Comparison of ENCODE assay signal across 11 cellular contexts in the genomic region with DNA sequence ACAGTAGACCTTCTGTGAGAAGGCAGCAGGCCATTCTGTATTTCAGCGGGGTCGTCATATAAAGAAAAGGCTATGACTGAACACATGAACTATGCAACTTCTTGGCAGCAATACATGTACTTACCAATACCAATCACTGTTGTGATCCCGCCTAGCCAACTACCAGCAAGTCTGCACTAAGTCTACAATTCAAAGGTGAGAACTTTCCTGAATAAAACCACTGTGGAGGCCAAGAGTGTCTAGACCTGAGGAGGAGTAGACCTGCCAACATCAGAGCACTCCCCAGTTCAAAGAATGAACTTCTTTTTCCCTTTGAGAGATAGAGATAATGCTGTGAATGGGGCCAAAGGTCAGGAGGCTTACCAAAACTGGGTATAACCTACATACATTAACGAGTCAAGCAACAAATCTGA.
A peak's percentile ranks its signal among the peaks of the same experiment; 100 is the strongest.
DNase-seq lines count a peak whose midpoint lies in the region; TF ChIP-seq lines count a peak whose summit lies in the region.
"Had no signal": no experiment of that assay in that cellular context is flagged by ENCODE, and none has a peak within 500 bp of the region (broad histone marks: within the 10 kb centered on the region; RNA-seq: fewer than 3 reads in every experiment).

No MANE protein-coding gene starts in this region.

- no peaks in the 10 kb centered on the region for H3K27me3 ChIP-seq in ACC112 (ENCODE audit: insufficient read depth, low read length)
- no peaks in the 10 kb centered on the region for H3K27me3 ChIP-seq in dorsolateral prefrontal cortex
- H3K27me3 ChIP-seq in esophagus squamous epithelium, result no peaks in the 10 kb centered on the region
- H3K27me3 ChIP-seq: SJSA1 had no signal

- no peak overlapping the region for H2AFZ ChIP-seq in ACC112 (ENCODE audit: low read length, unreplicated experiment)

- TF ChIP-seq CTCF in dorsolateral prefrontal cortex (IDR thresholded peaks at IDR 0.05 in 54 of 56, conservative IDR thresholded peaks at IDR 0.05 in 2 of 56; ENCODE audit: low read depth in 1 of 56, partially characterized antibody in 56 of 56), result no peak
- no peak for TF ChIP-seq CTCF in esophagus squamous epithelium (IDR thresholded peaks at IDR 0.05)

- peak overlapping the region; percentile 17; the same call in 1 of the 2 replicates for H3K4me3 ChIP-seq in ACC112 (ENCODE audit: low read depth, low read length)
- H3K4me3 ChIP-seq in dorsolateral prefrontal cortex, result peak overlapping the region in 2 of 59 donors; percentile 6 to 35
- no peak overlapping the region for H3K4me3 ChIP-seq in esophagus squamous epithelium
- H3K4me3 ChIP-seq: lung, SJSA1 had no signal

- H3K4me1 ChIP-seq in ACC112 (ENCODE audit: control insufficient read depth, insufficient read depth, low read length, unreplicated experiment) (peaks cover 44% of the 10 kb centered on the region), esophagus squamous epithelium (peaks cover 7 to 73% (median 40%) of the 10 kb centered on the region in 3 donors)

- H3K27ac ChIP-seq in ACC112 (ENCODE audit: low read depth, low read length) (peak overlapping the region; percentile 60), dorsolateral prefrontal cortex (peak overlapping the region in 57 of 59 donors; percentile 20 to 96 (median 81)), esophagus squamous epithelium (peak overlapping the region in 2 of 4 donors; percentile 20 to 43)
- H3K27ac ChIP-seq: SJSA1 had no signal

- intact Hi-C loops in dorsolateral prefrontal cortex (cut with DNase I), result no loop called here
- intact Hi-C loops in esophagus squamous epithelium (cut with DNase I), result no loop called here

- no peaks in the 10 kb centered on the region for H3K9me3 ChIP-seq in esophagus squamous epithelium
- H3K9me3 ChIP-seq: SJSA1 had no signal

- TF ChIP-seq POLR2A in esophagus squamous epithelium (IDR thresholded peaks at IDR 0.05), result no peak

- peak; percentile 55 for DNase-seq in LHCN-M2 (ENCODE audit: low read depth)
- no peak for DNase-seq in dorsolateral prefrontal cortex
- DNase-seq in mucosa of gallbladder (ENCODE audit: low spot score), result peak; percentile 16
- no peak for DNase-seq in NCI-H1436 (lab: John Stamatoyannopoulos, UW)
- DNase-seq in NCI-H2196 treated with DMSO at 0.1 percent for 48 hours (lab: John Stamatoyannopoulos, UW; ENCODE audit: unreplicated experiment), result no peak
- DNase-seq in SW 1271 (lab: John Stamatoyannopoulos, UW), result no peak
- no peak for DNase-seq in esophagus squamous epithelium (lab: John Stamatoyannopoulos, UW)
- DNase-seq: CD8-positive, alpha-beta T cell had no signal

- H3K36me3 ChIP-seq in ACC112 (ENCODE audit: insufficient read depth, low read length), result no peaks in the 10 kb centered on the region
- H3K36me3 ChIP-seq in esophagus squamous epithelium, result no peaks in the 10 kb centered on the region
- H3K36me3 ChIP-seq: SJSA1 had no signal

- peaks cover 33% of the 10 kb centered on the region for H3K79me2 ChIP-seq in ACC112 (ENCODE audit: control insufficient read depth, insufficient read depth, low read length, unreplicated experiment)

- WGBS in esophagus squamous epithelium, 2 donors, result 18 to 38% methylated on average over 4 of the region's 4 CpGs

Comparison
In these comparisons a context has a peak if more than half of its experiments do, and no peak if none do; other contexts are left out.
1. DNase-seq: peak in LHCN-M2 (single experiment) and mucosa of gallbladder (single experiment); none in dorsolateral prefrontal cortex (0 of 10), NCI-H1436 (single experiment), NCI-H2196 treated with DMSO at 0.1 percent for 48 hours (single experiment), SW 1271 (0 of 2) and esophagus squamous epithelium (single experiment).